Comparison of ENCODE assay signal across 8 cellular contexts in the genomic region with DNA sequence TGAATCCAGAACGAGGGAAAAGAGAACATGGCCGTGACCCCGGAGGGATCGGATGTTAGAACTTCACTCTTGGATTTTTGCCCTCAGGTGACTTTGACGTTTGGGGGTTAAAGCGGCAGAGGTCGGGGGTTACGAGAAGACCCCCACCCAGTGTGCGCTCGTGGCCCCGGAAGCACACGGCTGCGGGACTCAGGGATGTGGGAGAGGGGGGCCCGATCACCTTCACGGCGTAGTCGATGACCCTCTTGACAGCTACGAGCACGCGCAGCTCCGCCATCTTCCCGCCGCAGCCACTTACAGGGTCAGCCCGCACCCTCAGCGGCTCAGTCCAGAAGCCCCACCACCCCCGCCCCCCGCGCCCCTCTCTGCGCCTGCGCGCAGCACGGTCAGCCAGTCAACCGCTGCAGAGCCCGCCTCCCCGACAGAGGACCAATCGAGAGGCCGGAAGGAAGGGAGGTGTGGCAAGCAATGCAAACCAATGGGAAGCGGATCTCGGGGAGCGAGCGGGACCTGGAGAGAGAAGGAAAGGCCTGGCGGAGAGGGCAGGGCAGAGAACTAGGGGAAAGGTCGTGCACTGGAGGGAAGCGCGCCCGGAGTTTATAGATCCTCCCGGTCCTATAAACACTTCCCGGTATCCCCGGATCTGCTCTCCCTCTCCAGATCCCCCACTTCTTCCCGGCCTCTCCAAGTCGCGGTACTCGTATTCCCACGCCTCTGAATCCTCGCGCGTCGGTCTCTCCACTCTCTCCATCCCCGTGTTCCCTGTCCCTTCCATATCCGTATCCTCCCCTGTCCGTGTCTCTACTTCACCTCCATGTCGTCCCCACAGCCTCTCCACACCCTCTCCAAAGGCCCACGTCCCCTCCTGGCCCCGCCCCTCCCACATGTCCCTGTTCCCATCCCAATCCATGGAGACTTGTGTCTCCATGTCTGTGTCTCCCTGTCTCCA. TPM values are rescaled to one million over a fixed set of nuclear protein-coding genes. Genes with fewer than 3 reads are reported as not detected.
A peak's percentile ranks its signal among the peaks of the same experiment; 100 is the strongest.
DNase-seq lines count a peak whose midpoint lies in the region; ATAC-seq and TF ChIP-seq lines count a peak whose summit lies in the region.

ETFB (minus strand) TSS at position 339 of the 949 bp plus-strand sequence; CDS start at position 277, 62 bp downstream.

- H3K4me3 ChIP-seq in epithelial cell of proximal tubule (ENCODE audit: low read depth, low read length): peak within 1 kb of the TSS; percentile 96

- peak; percentile 71 for TF ChIP-seq POLR2A in GM19193 (IDR thresholded peaks at IDR 0.05; ENCODE audit: extremely low read depth, insufficient read depth, insufficient read length)

- peak; percentile 97 for DNase-seq in AG20443 (ENCODE audit: low spot score)
- DNase-seq in activated T-cell treated with anti-CD3 and anti-CD28 coated beads, Interleukin-2, amount 50 U/mL, for 1 hour: peak; percentile 87
- peak; percentile 76 for DNase-seq in epithelial cell of proximal tubule (ENCODE audit: low read depth)
- peak; percentile 98 for DNase-seq in mucosa of gallbladder (ENCODE audit: low spot score)
- peak; percentile 79 to 85 for DNase-seq in stimulated activated CD8-positive, alpha-beta memory T cell treated with anti-CD3 and anti-CD28 coated beads, Interleukin-4, amount 100 ng/mL, for 1 hour (ENCODE audit: low read depth in 2 of 2, low spot score in 1 of 2)

- TF ChIP-seq CTCF in epithelial cell of proximal tubule (conservative IDR thresholded peaks at IDR 0.05; ENCODE audit: low read depth, low read length): no peak

- peak; percentile 36 for ATAC-seq in HG03571 (IDR thresholded peaks at IDR 0.05; ENCODE audit: unreplicated experiment)

TF ChIP-seq in PFSK-1, 5 proteins besides CTCF, POLR2A, EP300 and RAD21:
- no peak for TF ChIP-seq FOXP2 (optimal IDR thresholded peaks at IDR 0.05; ENCODE audit: borderline replicate concordance, extremely low read depth, extremely low read length, insufficient read depth)
- no peak; the same call in 1 of the 2 replicates for TF ChIP-seq SIN3A (IDR thresholded peaks at IDR 0.05; ENCODE audit: borderline replicate concordance, insufficient read depth, low read length)
- TF ChIP-seq REST (IDR thresholded peaks at IDR 0.05; ENCODE audit: insufficient read depth in 1 of 2, low read depth in 2 of 2, low read length in 2 of 2): 0 out of 4 replicates have a peak, but pooled peaks of 1 of the 2 experiments have one; percentile 18
- peak; percentile 94 for TF ChIP-seq POLR2AphosphoS5 (IDR thresholded peaks at IDR 0.05; ENCODE audit: low read depth, low read length)
- peak; percentile 74; the same call in 1 of the 2 replicates for TF ChIP-seq TAF1 (IDR thresholded peaks at IDR 0.05; ENCODE audit: borderline replicate concordance, insufficient read depth, low read length)

RNA-seq across cellular contexts. Expression of gene ETFB, which starts in this region (rescaled TPM):
- 192 TPM for polyA plus RNA-seq in PFSK-1 (2012; ENCODE audit: insufficient read length, low read depth)
- total RNA-seq in epithelial cell of proximal tubule: 55.6 and 56.0 TPM in 2 replicates
- total RNA-seq in mucosa of gallbladder: 139 TPM

Comparison
In these comparisons a context has a peak if more than half of its experiments do, and no peak if none do; other contexts are left out.
1. Peak in every context shown above with its lines: DNase-seq, ATAC-seq and H3K4me3 ChIP-seq.